30 cellular contexts compared by ENCODE assay signal in the genomic region with DNA sequence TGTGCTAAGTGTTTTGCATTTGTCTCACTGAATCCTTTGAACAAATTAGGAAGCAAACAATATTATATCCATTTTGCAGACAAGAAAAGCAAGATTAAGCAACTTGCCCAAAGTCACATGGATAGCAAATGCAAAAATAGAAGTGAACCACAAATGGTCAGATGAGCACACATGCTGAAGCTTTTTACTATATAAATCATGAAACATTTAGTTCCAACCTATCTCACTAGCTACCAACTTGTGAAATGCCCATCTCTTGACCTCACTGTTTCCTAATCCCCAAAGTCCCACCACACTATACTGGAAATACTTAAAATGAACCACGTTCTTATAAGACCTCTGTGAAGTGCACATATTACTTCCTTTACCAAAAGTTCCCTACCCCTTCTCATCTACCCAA.
"Had no signal": no experiment of that assay in that cellular context is flagged by ENCODE, and none has a peak within 500 bp of the region (broad histone marks: within the 10 kb centered on the region; RNA-seq: fewer than 3 reads in every experiment).

No MANE protein-coding gene starts in this region.

- H3K9me3 ChIP-seq: colonic mucosa, gastroesophageal sphincter, heart left ventricle, left lung, right lobe of liver, spleen, testis, tibial artery, upper lobe of left lung had no signal

- H3K9me3 Mint-ChIP-seq: dendritic cell treated with granulocyte-macrophage colony-stimulating factor and Interleukin-4, amounts not matched to agents 40 ng/mL and 50 ng/mL, for 4 days; endodermal cell; nephron; neural progenitor cell; stimulated activated memory B cell treated with anti-CD40 and anti-IgM and Interleukin-4, amounts not matched to agents 10 μg/mL and 1 μg/mL and 100 μg/mL, for 72 hours had no signal

- H3K4me3 ChIP-seq: colonic mucosa, gastroesophageal sphincter, heart left ventricle, hepatocyte, left lung, neural progenitor cell, right lobe of liver, skin epidermis, spleen, testis, tibial artery, upper lobe of left lung had no signal

- H3K4me1 ChIP-seq: colonic mucosa, gastroesophageal sphincter, heart left ventricle, left lung, neural progenitor cell, parathyroid adenoma, right lobe of liver, spleen, testis, upper lobe of left lung had no signal

- DNase-seq: colonic mucosa; effector CD8-positive, alpha-beta T cell; endodermal cell; foreskin keratinocyte; heart left ventricle; kidney; left cardiac atrium; left lung; mesendoderm; midbrain; naive thymus-derived CD4-positive, alpha-beta T cell; right lobe of liver; spleen; stimulated activated CD4-positive, alpha-beta T cell treated with anti-CD3 and anti-CD28 coated beads, Interleukin-4, amount 100 ng/mL, for 4 hours; stimulated activated naive CD8-positive, alpha-beta T cell treated with anti-CD3 and anti-CD28 coated beads, Interleukin-15, Interleukin-2, amounts not matched to agents 100 U/mL and 50 U/mL, for 24 hours; substantia nigra; testis; tibial artery; upper lobe of left lung had no signal

- ATAC-seq: esophagus mucosa; foreskin keratinocyte; gastroesophageal sphincter; heart left ventricle; left cardiac atrium; left lung; naive thymus-derived CD4-positive, alpha-beta T cell; right lobe of liver; stimulated activated memory B cell treated with anti-CD40 and anti-IgM and Interleukin-4, amounts not matched to agents 10 μg/mL and 1 μg/mL and 100 μg/mL, for 72 hours; stimulated activated naive CD8-positive, alpha-beta T cell treated with anti-CD3 and anti-CD28 coated beads, Interleukin-15, Interleukin-2, amounts not matched to agents 100 U/mL and 50 U/mL, for 24 hours had no signal

- H2AFZ ChIP-seq: hepatocyte, neural progenitor cell, parathyroid adenoma had no signal

- H3K36me3 ChIP-seq: colonic mucosa, gastroesophageal sphincter, heart left ventricle, left lung, neural progenitor cell, right lobe of liver, spleen, tibial artery, upper lobe of left lung had no signal

- H3K36me3 Mint-ChIP-seq: naive thymus-derived CD4-positive, alpha-beta T cell; stimulated activated memory B cell treated with anti-CD40 and anti-IgM and Interleukin-4, amounts not matched to agents 10 μg/mL and 1 μg/mL and 100 μg/mL, for 72 hours had no signal

- H3K4me3 Mint-ChIP-seq: dendritic cell treated with granulocyte-macrophage colony-stimulating factor and Interleukin-4, amounts not matched to agents 40 ng/mL and 50 ng/mL, for 4 days; endodermal cell; naive thymus-derived CD4-positive, alpha-beta T cell; nephron; neural progenitor cell; stimulated activated memory B cell treated with anti-CD40 and anti-IgM and Interleukin-4, amounts not matched to agents 10 μg/mL and 1 μg/mL and 100 μg/mL, for 72 hours had no signal

- H3K9ac ChIP-seq: neural progenitor cell, parathyroid adenoma had no signal

- H3K27ac Mint-ChIP-seq: dendritic cell treated with granulocyte-macrophage colony-stimulating factor and Interleukin-4, amounts not matched to agents 40 ng/mL and 50 ng/mL, for 4 days; endodermal cell; naive thymus-derived CD4-positive, alpha-beta T cell; nephron; neural progenitor cell; progenitor cell of endocrine pancreas; stimulated activated memory B cell treated with anti-CD40 and anti-IgM and Interleukin-4, amounts not matched to agents 10 μg/mL and 1 μg/mL and 100 μg/mL, for 72 hours had no signal

- H3K27me3 ChIP-seq: colonic mucosa, foreskin keratinocyte, gastroesophageal sphincter, heart left ventricle, hepatocyte, left lung, neural progenitor cell, right lobe of liver, spleen, testis, tibial artery, upper lobe of left lung had no signal

- H3K27me3 Mint-ChIP-seq: dendritic cell treated with granulocyte-macrophage colony-stimulating factor and Interleukin-4, amounts not matched to agents 40 ng/mL and 50 ng/mL, for 4 days; naive thymus-derived CD4-positive, alpha-beta T cell; progenitor cell of endocrine pancreas; stimulated activated memory B cell treated with anti-CD40 and anti-IgM and Interleukin-4, amounts not matched to agents 10 μg/mL and 1 μg/mL and 100 μg/mL, for 72 hours had no signal

- H3K4me2 ChIP-seq: hepatocyte, neural progenitor cell had no signal

- H3K4me1 Mint-ChIP-seq: endodermal cell; naive thymus-derived CD4-positive, alpha-beta T cell; nephron; stimulated activated memory B cell treated with anti-CD40 and anti-IgM and Interleukin-4, amounts not matched to agents 10 μg/mL and 1 μg/mL and 100 μg/mL, for 72 hours had no signal

- H3K27ac ChIP-seq: colonic mucosa, epithelial cell of prostate, foreskin keratinocyte, gastroesophageal sphincter, heart left ventricle, hepatocyte, left lung, neural progenitor cell, parathyroid adenoma, right lobe of liver, skin epidermis, spleen, testis, tibial artery, upper lobe of left lung had no signal
